In the genomic region with DNA sequence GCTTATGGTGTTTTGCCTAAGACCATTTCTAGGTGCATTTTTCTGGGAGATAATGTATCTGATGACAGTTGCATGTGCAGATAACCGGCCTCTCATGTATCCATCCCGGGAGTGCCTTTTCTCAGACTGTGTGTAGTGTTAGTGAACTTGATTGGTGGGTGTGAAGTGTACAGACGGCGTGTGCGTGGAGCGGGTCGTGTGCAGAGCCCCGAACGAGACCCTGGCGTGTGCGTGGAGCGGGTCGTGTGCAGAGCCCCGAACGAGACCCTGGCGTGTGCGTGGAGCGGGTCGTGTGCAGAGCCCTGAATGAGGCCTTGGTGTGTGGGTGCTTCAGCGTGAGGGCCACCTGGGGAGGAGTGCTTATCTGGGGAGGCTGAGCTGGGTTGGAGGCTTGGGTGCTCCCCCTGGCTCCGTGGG, we compare ENCODE assay signal across 33 cellular contexts. TPM values are rescaled to one million over a fixed set of nuclear protein-coding genes. Genes with fewer than 3 reads are reported as not detected.
DNase-seq lines count a peak whose midpoint lies in the region; ATAC-seq and TF ChIP-seq lines count a peak whose summit lies in the region.
"Had no signal": no experiment of that assay in that cellular context is flagged by ENCODE, and none has a peak within 500 bp of the region (broad histone marks: within the 10 kb centered on the region; RNA-seq: fewer than 3 reads in every experiment).

No MANE protein-coding gene starts in this region.

- H3K4me1 Mint-ChIP-seq in GM23338: peaks cover 19% of the 10 kb centered on the region

- intact Hi-C loops in mucosa of descending colon (cut with DNase I, micrococcal nuclease): no loop called here
- intact Hi-C loops in heart left ventricle (cut with DNase I): no loop called here

- H3K36me3 Mint-ChIP-seq in GM23338 (ENCODE audit: low read depth): peaks cover 24% of the 10 kb centered on the region

- H3K4me3 Mint-ChIP-seq in GM23338: no peak overlapping the region
- H3K4me3 Mint-ChIP-seq: activated CD8-positive, alpha-beta T cell treated with anti-CD3 and anti-CD28 coated beads, Interleukin-2, amount 10 ng/mL, durations not matched to agents 7 days and 5 days; neural crest cell had no signal

- H3K9me2 ChIP-seq in GM23338 (ENCODE audit: insufficient read depth): no peaks in the 10 kb centered on the region

- peak overlapping the region; percentile 79; the same call in 1 of the 2 replicates for H3K9ac ChIP-seq in BLaER1

- H4K20me1 ChIP-seq in BLaER1: peaks cover 68% of the 10 kb centered on the region
- 0 out of 2 replicates have a peak, but pooled peaks cover 5% of the 10 kb centered on the region for H4K20me1 ChIP-seq in GM23338 (replicated peaks; ENCODE audit: insufficient read depth)

- no peaks in the 10 kb centered on the region; the same call in 2 of the 3 replicates for H3K9me3 Mint-ChIP-seq in GM23338
- H3K9me3 Mint-ChIP-seq: neural crest cell had no signal

- H3K27ac ChIP-seq in BLaER1: peak overlapping the region; percentile 92
- no peak overlapping the region for H3K27ac ChIP-seq in GM23338 (ENCODE audit: low read depth)
- peak overlapping the region; percentile 11; the same call in 1 of the 2 replicates for H3K27ac ChIP-seq in WERI-Rb-1
- H3K27ac ChIP-seq in heart left ventricle: no peak overlapping the region
- H3K27ac ChIP-seq: lower lobe of right lung, pancreas, right atrium auricular region, tibial artery had no signal

- no peak for TF ChIP-seq POLR2A in heart left ventricle (IDR thresholded peaks at IDR 0.05)

- H2AFZ ChIP-seq in GM23338: no peak overlapping the region

- H3K36me3 ChIP-seq in BLaER1: peaks cover 5% of the 10 kb centered on the region; the same call in 1 of the 2 replicates
- H3K36me3 ChIP-seq in GM23338 (ENCODE audit: insufficient read depth): no peaks in the 10 kb centered on the region; the same call in 1 of the 2 replicates
- peaks cover 60% of the 10 kb centered on the region for H3K36me3 ChIP-seq in WERI-Rb-1
- no peaks in the 10 kb centered on the region for H3K36me3 ChIP-seq in mucosa of descending colon (ENCODE audit: low read depth)
- peaks cover 0 to 33% (median 18%) of the 10 kb centered on the region in 9 donors for H3K36me3 ChIP-seq in heart left ventricle
- H3K36me3 ChIP-seq: pancreas had no signal

- H3K27me3 ChIP-seq in BLaER1: peaks cover 5% of the 10 kb centered on the region; the same call in 1 of the 2 replicates
- no peaks in the 10 kb centered on the region for H3K27me3 ChIP-seq in GM23338 (ENCODE audit: insufficient read depth)
- H3K27me3 ChIP-seq in WERI-Rb-1 (ENCODE audit: insufficient read depth, low read depth, severe bottlenecking): no peaks in the 10 kb centered on the region
- H3K27me3 ChIP-seq in heart left ventricle: no peaks in the 10 kb centered on the region
- H3K27me3 ChIP-seq: BE2C, pancreas, right atrium auricular region, tibial artery had no signal

- DNase-seq in GM23338 (ENCODE audit: low spot score): no peak
- DNase-seq in WERI-Rb-1: no peak
- peak in 2 of 3 donors; percentile 4 to 29 for DNase-seq in mucosa of descending colon
- DNase-seq in NCI-H69 (lab: John Stamatoyannopoulos, UW): no peak
- DNase-seq in activated CD8-positive, alpha-beta memory T cell treated with anti-CD3 and anti-CD28 coated beads, Interleukin-2, amount 50 U/mL, for 4 hours: no peak
- no peak for DNase-seq in dedifferentiated amniotic fluid mesenchymal stem cell (ENCODE audit: extremely low spot score)
- no peak for DNase-seq in heart left ventricle
- DNase-seq: activated CD8-positive, alpha-beta T cell treated with anti-CD3 and anti-CD28 coated beads, Interleukin-2, amount 10 ng/mL, durations not matched to agents 7 days and 5 days; activated gamma-delta T cell; BE2C; COR-L47; GF-D8; HCEC 1CT; islet precursor cell; Kasumi-1; NCI-H1436; NCI-H2107; NK-92 treated with Interleukin-12 subunit alpha and Interleukin-12 subunit beta, amount 100 ng/mL, for 24 hours; SHP77; stimulated activated CD4-positive, alpha-beta T cell treated with anti-CD3 and anti-CD28 coated beads, Interleukin-1b, Interleukin-23, amount 100 ng/mL, for 48 hours; stimulated activated CD8-positive, alpha-beta memory T cell treated with anti-CD3 and anti-CD28 coated beads, Interleukin-4, amount 100 ng/mL, for 48 hours; T1000; tibial artery had no signal

- H3K9me3 ChIP-seq in BLaER1 (no peaks in the 10 kb centered on the region), WERI-Rb-1 (ENCODE audit: severe bottlenecking) (no peaks in the 10 kb centered on the region), mucosa of descending colon (no peaks in the 10 kb centered on the region), heart left ventricle (no peaks in the 10 kb centered on the region)
- H3K9me3 ChIP-seq: BE2C, lower lobe of right lung, pancreas, right atrium auricular region, tibial artery had no signal

- TF ChIP-seq CTCF in GM23338 (conservative IDR thresholded peaks at IDR 0.05; ENCODE audit: low read depth in 2 of 2): no peak
- no peak for TF ChIP-seq CTCF in WERI-Rb-1 (IDR thresholded peaks at IDR 0.05; ENCODE audit: low read depth, low read length)
- TF ChIP-seq CTCF in mucosa of descending colon (IDR thresholded peaks at IDR 0.05): no peak
- no peak for TF ChIP-seq CTCF in heart left ventricle (IDR thresholded peaks at IDR 0.05)

- H3K4me2 ChIP-seq in BLaER1 (peak overlapping the region; percentile 100), GM23338 (no peak overlapping the region)
- H3K4me2 ChIP-seq: smooth muscle cell had no signal

- peak overlapping the region; percentile 15; the same call in 1 of the 2 replicates for H3K27ac Mint-ChIP-seq in GM23338
- H3K27ac Mint-ChIP-seq: activated CD8-positive, alpha-beta T cell treated with anti-CD3 and anti-CD28 coated beads, Interleukin-2, amount 10 ng/mL, durations not matched to agents 7 days and 5 days had no signal

- ATAC-seq in GM23338 (no peak), mucosa of descending colon (no peak), heart left ventricle (no peak)
- ATAC-seq: activated CD4-positive, CD25-positive, alpha-beta regulatory T cell treated with anti-CD3 and anti-CD28 coated beads, Interleukin-2, amount 50 U/mL, for 24 hours; activated CD8-positive, alpha-beta T cell treated with anti-CD3 and anti-CD28 coated beads, Interleukin-2, amount 10 ng/mL, durations not matched to agents 7 days and 5 days; lower lobe of right lung; pancreas had no signal

- H3K4me1 ChIP-seq in BLaER1 (peaks cover 99% of the 10 kb centered on the region), GM23338 (ENCODE audit: insufficient read depth) (no peaks in the 10 kb centered on the region), mucosa of descending colon (ENCODE audit: low read depth) (peaks cover 12% of the 10 kb centered on the region), heart left ventricle (peaks cover 0 to 65% (median 41%) of the 10 kb centered on the region in 12 donors)
- H3K4me1 ChIP-seq: pancreas had no signal

- H3K4me3 ChIP-seq in BLaER1 (peak overlapping the region; percentile 54), GM23338 (no peak overlapping the region), WERI-Rb-1 (ENCODE audit: low read depth, low read length) (no peak overlapping the region), mucosa of descending colon (no peak overlapping the region), heart left ventricle (no peak overlapping the region)
- H3K4me3 ChIP-seq: lower lobe of right lung, pancreas, right atrium auricular region, smooth muscle cell, tibial artery had no signal

- WGBS in heart left ventricle, 4 donors: 89 to 93% (median 91%) methylated on average over 21 of the region's 21 CpGs

- H3K27me3 Mint-ChIP-seq in GM23338 (ENCODE audit: insufficient read depth, low read depth, poor library complexity): peaks cover 18% of the 10 kb centered on the region

- H3K79me2 ChIP-seq in GM23338 (replicated peaks; ENCODE audit: insufficient read depth): peaks cover 46% of the 10 kb centered on the region

- H3F3A ChIP-seq in GM23338 (replicated peaks; ENCODE audit: low read depth): no peaks in the 10 kb centered on the region

TF ChIP-seq in GM23338, 12 proteins besides CTCF, POLR2A, EP300 and RAD21:
- TF ChIP-seq JUNB (IDR thresholded peaks at IDR 0.05; ENCODE audit: unreplicated experiment) (no peak), ZNF114 (CRISPR knock-in tag; IDR thresholded peaks at IDR 0.05) (no peak)

RNA-seq across cellular contexts. Expression of a gene that starts 28.9 kb away (rescaled TPM):
- total RNA-seq in GM23338 (2014; rRNA removed; shearing (Covaris generic)): 0.17 TPM in 1 of 2 replicates, not detected in the other
- polyA plus RNA-seq in GM23338 (2016; fragmentation: Nextera tagmentation; extraction: Ambion mirVana) (0.13 and 0.19 TPM in 2 replicates), heart left ventricle (under 1 TPM; 0.08 to 0.17 TPM)
- total RNA-seq in mucosa of descending colon (not detected), heart left ventricle (under 1 TPM in 2 of 9 donors, not detected in 7; 0.31 to 0.38 TPM)
- total RNA-seq: activated CD8-positive, alpha-beta T cell treated with anti-CD3 and anti-CD28 coated beads, Interleukin-2, amount 10 ng/mL, durations not matched to agents 7 days and 5 days; cerebellum; mononuclear cell; NCI-H460; neural crest cell; pancreas; right atrium auricular region had no signal

Comparison
In these comparisons a context has a peak if more than half of its experiments do, and no peak if none do; other contexts are left out.
1. H3K27ac ChIP-seq: peak in BLaER1 (single experiment) and WERI-Rb-1 (single experiment); none in GM23338 (single experiment) and heart left ventricle (0 of 12).
2. DNase-seq: peak in mucosa of descending colon (2 of 3); none in GM23338 (single experiment), WERI-Rb-1 (single experiment), NCI-H69 (single experiment), activated CD8-positive, alpha-beta memory T cell treated with anti-CD3 and anti-CD28 coated beads, Interleukin-2, amount 50 U/mL, for 4 hours (single experiment), dedifferentiated amniotic fluid mesenchymal stem cell (single experiment) and heart left ventricle (0 of 5).